8 cellular contexts compared by ENCODE assay signal in the genomic region with DNA sequence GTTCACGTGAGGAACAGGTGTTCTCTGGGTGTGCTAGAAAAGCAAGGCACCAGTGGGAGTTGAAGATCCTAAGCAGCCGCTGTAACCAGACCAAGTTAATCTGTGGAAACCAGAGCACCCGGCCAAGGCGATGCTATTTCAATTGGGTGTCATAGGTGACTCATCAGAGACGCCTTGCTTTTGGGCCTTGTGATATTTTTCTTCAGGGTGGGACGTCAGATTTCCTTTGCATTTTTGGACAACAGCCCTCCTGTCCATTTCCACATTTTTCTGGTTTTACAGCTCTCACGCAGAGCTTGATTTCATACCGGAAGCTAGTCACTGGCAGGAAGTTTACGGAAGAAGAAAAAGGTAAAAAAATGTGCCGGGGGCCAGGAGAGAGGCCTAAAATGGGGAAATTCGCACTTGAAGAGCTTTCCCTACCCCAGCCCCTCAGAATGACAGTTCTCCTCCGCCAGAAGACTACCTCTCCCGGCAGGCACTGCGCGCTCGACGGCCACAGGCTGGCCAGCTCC. TPM values are rescaled to one million over a fixed set of nuclear protein-coding genes. Genes with fewer than 3 reads are reported as not detected.
DNase-seq lines count a peak whose midpoint lies in the region; ATAC-seq, FAIRE-seq and TF ChIP-seq lines count a peak whose summit lies in the region.

No MANE protein-coding gene starts in this region.

- no peaks in the 10 kb centered on the region for H4K20me1 ChIP-seq in smooth muscle cell (ENCODE audit: low read depth)

- TF ChIP-seq POLR2A in gastroesophageal sphincter (IDR thresholded peaks at IDR 0.05) (no peak), GM12892 (IDR thresholded peaks at IDR 0.05; ENCODE audit: low read depth, low read length) (no peak)

- no peaks in the 10 kb centered on the region for H3K36me3 ChIP-seq in gastroesophageal sphincter
- H3K36me3 ChIP-seq in smooth muscle cell (ENCODE audit: low read depth), result no peaks in the 10 kb centered on the region

- CTCF ChIA-PET in activated B cell treated with CpG ODN at 0.5 μM for 24 hours (lab: Charles Lee), result interaction anchor here (0.8 to 2.9 kb wide), 5 partner anchors 10 to 116 kb away, joined by 3 to 14 read pairs (median 10); no protein-coding TSS in a partner anchor

- POLR2A ChIA-PET in activated B cell treated with CpG ODN at 0.5 μM for 24 hours (lab: Charles Lee), result interaction anchor here (0.5 to 3.7 kb wide), 19 partner anchors 9 to 658 kb away, joined by 3 to 112 read pairs (median 6); a partner anchor contains a TSS

- peak overlapping the region; percentile 92 for H3K27ac Mint-ChIP-seq in activated CD4-positive, alpha-beta T cell treated with anti-CD3 and anti-CD28 coated beads, Interleukin-2, amount 10 ng/mL, durations not matched to agents 24 days and 14 days
- H3K27ac Mint-ChIP-seq in activated B cell treated with CpG ODN at 0.5 μM for 24 hours, result peak overlapping the region; percentile 93

- H3K4me3 ChIP-seq in gastroesophageal sphincter, result peak overlapping the region; percentile 17 to 82
- peak overlapping the region; percentile 45 for H3K4me3 ChIP-seq in smooth muscle cell

- WGBS in gastroesophageal sphincter (ENCODE audit: low coverage in 1 of 2), 2 donors, result 4 to 9% methylated on average over 13 to 15 of the region's 17 CpGs
- WGBS in smooth muscle cell (ENCODE audit: low lambda C conversion rate), result 14% methylated on average over 17 of the region's 17 CpGs

- peak overlapping the region; percentile 89 for H3K4me3 Mint-ChIP-seq in activated CD4-positive, alpha-beta T cell treated with anti-CD3 and anti-CD28 coated beads, Interleukin-2, amount 10 ng/mL, durations not matched to agents 24 days and 14 days
- H3K4me3 Mint-ChIP-seq in activated B cell treated with CpG ODN at 0.5 μM for 24 hours, result peak overlapping the region; percentile 88

- peak overlapping the region; percentile 10 for H3K9ac ChIP-seq in smooth muscle cell (ENCODE audit: low read depth)

- DNase-seq in activated CD4-positive, alpha-beta T cell treated with anti-CD3 and anti-CD28 coated beads, Interleukin-2, amount 10 ng/mL, durations not matched to agents 24 days and 14 days, result no peak
- DNase-seq in activated CD4-positive, alpha-beta T cell treated with anti-CD3 and anti-CD28 coated beads, Interleukin-2, amount 50 U/mL, for 48 hours, result no peak
- DNase-seq in activated B cell treated with CpG ODN at 0.5 μM for 24 hours (no peak), smooth muscle cell (lab: John Stamatoyannopoulos, UW; ENCODE audit: unreplicated experiment) (no peak), GM12892 (ENCODE audit: insufficient read length) (no peak)

- H3K27me3 ChIP-seq in gastroesophageal sphincter (no peaks in the 10 kb centered on the region), smooth muscle cell (ENCODE audit: low read depth) (no peaks in the 10 kb centered on the region)

- FAIRE-seq in GM12892 (lab: Jason Lieb, UNC), result no peak

- H3F3A ChIP-seq in smooth muscle cell (ENCODE audit: low read depth), result no peaks in the 10 kb centered on the region

- intact Hi-C loops in activated CD4-positive, alpha-beta T cell treated with anti-CD3 and anti-CD28 coated beads, Interleukin-2, amount 10 ng/mL, durations not matched to agents 24 days and 14 days (cut with micrococcal nuclease), result loop anchor here (1.0 to 10.0 kb wide), 5 partner anchors 25 to 777 kb away; a partner anchor contains a TSS
- intact Hi-C loops in activated B cell treated with CpG ODN at 0.5 μM for 24 hours (cut with micrococcal nuclease), result loop anchor here (1.0 to 5.0 kb wide), 7 partner anchors 7 to 777 kb away; a partner anchor contains a TSS

- no peak for TF ChIP-seq EP300 in gastroesophageal sphincter (IDR thresholded peaks at IDR 0.05)

- H3K79me2 ChIP-seq in smooth muscle cell (ENCODE audit: low read depth), result no peaks in the 10 kb centered on the region

- TF ChIP-seq CTCF in activated B cell treated with CpG ODN at 0.5 μM for 24 hours (IDR thresholded peaks at IDR 0.05), result no peak
- no peak for TF ChIP-seq CTCF in gastroesophageal sphincter (IDR thresholded peaks at IDR 0.05)
- no peak for TF ChIP-seq CTCF in smooth muscle cell (IDR thresholded peaks at IDR 0.05; ENCODE audit: borderline replicate concordance, insufficient read depth, poor library complexity, severe bottlenecking)

- H3K4me2 ChIP-seq in smooth muscle cell, result peak overlapping the region; percentile 85

- peaks cover 6% of the 10 kb centered on the region for H3K9me3 Mint-ChIP-seq in activated CD4-positive, alpha-beta T cell treated with anti-CD3 and anti-CD28 coated beads, Interleukin-2, amount 10 ng/mL, durations not matched to agents 24 days and 14 days
- H3K9me3 Mint-ChIP-seq in activated B cell treated with CpG ODN at 0.5 μM for 24 hours, result no peaks in the 10 kb centered on the region

- no peaks in the 10 kb centered on the region for H3K9me3 ChIP-seq in gastroesophageal sphincter
- no peaks in the 10 kb centered on the region for H3K9me3 ChIP-seq in smooth muscle cell (replicated peaks; ENCODE audit: low read depth)

- H2AFZ ChIP-seq in smooth muscle cell (ENCODE audit: low read depth), result peak overlapping the region; percentile 86

- peaks cover 30% of the 10 kb centered on the region for H3K27me3 Mint-ChIP-seq in activated CD4-positive, alpha-beta T cell treated with anti-CD3 and anti-CD28 coated beads, Interleukin-2, amount 10 ng/mL, durations not matched to agents 24 days and 14 days
- H3K27me3 Mint-ChIP-seq in activated B cell treated with CpG ODN at 0.5 μM for 24 hours, result peaks cover 3% of the 10 kb centered on the region

- H3K27ac ChIP-seq in gastroesophageal sphincter (peak overlapping the region in 3 of 4 donors; percentile 55 to 87 (median 63)), smooth muscle cell (ENCODE audit: low read depth) (peak overlapping the region; percentile 44)

- H3K4me1 Mint-ChIP-seq in activated CD4-positive, alpha-beta T cell treated with anti-CD3 and anti-CD28 coated beads, Interleukin-2, amount 10 ng/mL, durations not matched to agents 24 days and 14 days, result peaks cover 25% of the 10 kb centered on the region
- H3K4me1 Mint-ChIP-seq in activated B cell treated with CpG ODN at 0.5 μM for 24 hours, result peaks cover 40% of the 10 kb centered on the region

- peaks cover 10% of the 10 kb centered on the region for H3K36me3 Mint-ChIP-seq in activated CD4-positive, alpha-beta T cell treated with anti-CD3 and anti-CD28 coated beads, Interleukin-2, amount 10 ng/mL, durations not matched to agents 24 days and 14 days (ENCODE audit: low read depth)
- peaks cover 20% of the 10 kb centered on the region for H3K36me3 Mint-ChIP-seq in activated B cell treated with CpG ODN at 0.5 μM for 24 hours (ENCODE audit: low read depth)

- ATAC-seq in activated B cell treated with CpG ODN at 0.5 μM for 24 hours (ENCODE audit: low read depth) (no peak), gastroesophageal sphincter (no peak), HG02885 (IDR thresholded peaks at IDR 0.05; ENCODE audit: poor library complexity, unreplicated experiment) (no peak), HG03097 (IDR thresholded peaks at IDR 0.05; ENCODE audit: low FRiP score, unreplicated experiment) (no peak)

- peaks cover 0 to 23% (median 0%) of the 10 kb centered on the region in 3 donors for H3K4me1 ChIP-seq in gastroesophageal sphincter
- H3K4me1 ChIP-seq in smooth muscle cell (ENCODE audit: low read depth), result peaks cover 7% of the 10 kb centered on the region

RNA-seq across cellular contexts. Expression of a gene that starts 0.5 kb away (rescaled TPM):
- total RNA-seq in activated CD4-positive, alpha-beta T cell treated with anti-CD3 and anti-CD28 coated beads, Interleukin-2, amount 10 ng/mL, durations not matched to agents 24 days and 14 days, result 16.8 and 17.0 TPM in 2 replicates
- total RNA-seq in activated B cell treated with CpG ODN at 0.5 μM for 24 hours (45.4 and 53.3 TPM in 2 replicates), gastroesophageal sphincter (1 to 10 TPM; 1.1 to 5.4 (median 3.2) TPM), smooth muscle cell (1.1 and 1.7 TPM in 2 replicates)
- 0.40 and 1.1 TPM in 2 replicates for polyA plus RNA-seq in smooth muscle cell
- 6.4 TPM for polyA plus RNA-seq in GM12892 (2012; ENCODE audit: missing spikeins)
